ENCODE assay signal across 8 cellular contexts in the genomic region with DNA sequence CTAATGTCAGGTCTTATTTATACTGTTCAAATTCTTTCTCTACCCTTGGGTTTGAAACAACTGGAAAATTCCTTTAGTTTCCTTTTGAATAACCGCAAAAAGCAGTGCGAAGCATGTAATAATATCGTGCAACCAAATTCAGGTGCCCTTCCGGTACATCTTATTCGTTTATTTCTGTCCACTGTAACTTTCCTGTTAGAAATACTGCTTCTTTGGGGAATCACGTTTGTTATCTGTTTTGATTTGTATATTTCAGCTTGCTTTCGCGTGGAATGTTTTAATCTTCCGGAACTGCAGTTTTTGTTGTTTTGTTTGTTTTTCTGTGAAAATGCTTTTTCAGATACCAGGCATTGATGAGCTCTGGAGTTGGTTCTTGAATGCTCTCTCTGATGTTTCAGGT. TPM values are rescaled to one million over a fixed set of nuclear protein-coding genes. Genes with fewer than 3 reads are reported as not detected.
DNase-seq lines count a peak whose midpoint lies in the region; ATAC-seq and TF ChIP-seq lines count a peak whose summit lies in the region.

No MANE protein-coding gene starts in this region.

- WGBS in transverse colon (ENCODE audit: low coverage in 1 of 2), 2 donors = 5 to 32% methylated on average over 8 to 9 of the region's 9 CpGs

- peak overlapping the region; percentile 87 to 97 (median 96) for H3K27ac ChIP-seq in transverse colon

- H3K27me3 Mint-ChIP-seq in activated T-cell treated with anti-CD3 and anti-CD28 coated beads, Interleukin-2, amount 50 U/mL, for 4 hours (ENCODE audit: low read depth) = no peaks in the 10 kb centered on the region
- H3K27me3 Mint-ChIP-seq in activated naive CD8-positive, alpha-beta T cell = no peaks in the 10 kb centered on the region

- H3K36me3 ChIP-seq in transverse colon = no peaks in the 10 kb centered on the region

- no peak for TF ChIP-seq EP300 in transverse colon (IDR thresholded peaks at IDR 0.05; ENCODE audit: low read depth)

- no peaks in the 10 kb centered on the region for H3K9me3 ChIP-seq in transverse colon

- ATAC-seq in activated T-cell treated with anti-CD3 and anti-CD28 coated beads, Interleukin-2, amount 50 U/mL, for 4 hours = no peak
- no peak for ATAC-seq in GM21723 (IDR thresholded peaks at IDR 0.05; ENCODE audit: unreplicated experiment)

- H3K36me3 Mint-ChIP-seq in activated T-cell treated with anti-CD3 and anti-CD28 coated beads, Interleukin-2, amount 50 U/mL, for 4 hours (ENCODE audit: insufficient read depth) = no peaks in the 10 kb centered on the region
- H3K36me3 Mint-ChIP-seq in activated naive CD8-positive, alpha-beta T cell = peaks cover 2% of the 10 kb centered on the region

- no peak for TF ChIP-seq POLR2A in transverse colon (IDR thresholded peaks at IDR 0.05)

- no peak for DNase-seq in activated T-cell treated with anti-CD3 and anti-CD28 coated beads, Interleukin-2, amount 50 U/mL, for 4 hours
- DNase-seq in activated T-cell treated with anti-CD3 and anti-CD28 coated beads for 4 hours = no peak
- DNase-seq in left kidney (ENCODE audit: low read depth, low spot score) = peak; percentile 5
- DNase-seq in transverse colon = no peak
- no peak for DNase-seq in activated effector memory CD4-positive, alpha-beta T cell treated with Interleukin-2 at 50 U/mL for 16 hours
- no peak for DNase-seq in stimulated activated CD4-positive, alpha-beta T cell treated with anti-CD3 and anti-CD28 coated beads, Interleukin-1b, Interleukin-23, amount 100 ng/mL, for 48 hours

- H3K27ac Mint-ChIP-seq in activated naive CD8-positive, alpha-beta T cell = peak overlapping the region; percentile 96

- H3K4me3 Mint-ChIP-seq in activated T-cell treated with anti-CD3 and anti-CD28 coated beads, Interleukin-2, amount 50 U/mL, for 4 hours = peak overlapping the region; percentile 96
- H3K4me3 Mint-ChIP-seq in activated naive CD8-positive, alpha-beta T cell = peak overlapping the region; percentile 97

- H3K27me3 ChIP-seq in transverse colon = no peaks in the 10 kb centered on the region

- no peak for TF ChIP-seq CTCF in transverse colon (IDR thresholded peaks at IDR 0.05)

- H3K4me3 ChIP-seq in transverse colon = peak overlapping the region; percentile 54 to 94 (median 76)

- peaks cover 0 to 8% (median 2%) of the 10 kb centered on the region in 4 donors for H3K4me1 ChIP-seq in transverse colon

- H3K4me1 Mint-ChIP-seq in activated T-cell treated with anti-CD3 and anti-CD28 coated beads, Interleukin-2, amount 50 U/mL, for 4 hours (ENCODE audit: low read depth) = peaks cover 13% of the 10 kb centered on the region
- peaks cover 24% of the 10 kb centered on the region for H3K4me1 Mint-ChIP-seq in activated naive CD8-positive, alpha-beta T cell (ENCODE audit: low read depth)

- in situ Hi-C loops in transverse colon (cut with MboI; ENCODE audit: low pct_ligation_motif_present in 1 of 4, low pct_unique_long_range_greater_than_20kb in 1 of 4, low sequenced_read_pairs in 3 of 4) = no loop called here

- intact Hi-C loops in transverse colon (cut with DNase I; ENCODE audit: low total_unique reads) = no loop called here

- H3K9me3 Mint-ChIP-seq in activated T-cell treated with anti-CD3 and anti-CD28 coated beads, Interleukin-2, amount 50 U/mL, for 4 hours = no peaks in the 10 kb centered on the region
- no peaks in the 10 kb centered on the region for H3K9me3 Mint-ChIP-seq in activated naive CD8-positive, alpha-beta T cell (ENCODE audit: low read depth)

RNA-seq across cellular contexts. Expression of a gene that starts 1.2 kb away (rescaled TPM):
- 10 to 100 TPM; 68.6 to 77.0 (median 70.4) TPM for total RNA-seq in activated T-cell treated with anti-CD3 and anti-CD28 coated beads, Interleukin-2, amount 50 U/mL, for 4 hours
- 10 to 100 TPM in 3 of 4 donors, 1 to 10 TPM in 1; 6.7 to 15.9 (median 12.0) TPM for total RNA-seq in transverse colon

Comparison
In these comparisons a context has a peak if more than half of its experiments do, and no peak if none do; other contexts are left out.
1. RNA of a gene that starts 1.2 kb away (total RNA-seq): 68.6 to 77.0 TPM in activated T-cell treated with anti-CD3 and anti-CD28 coated beads, Interleukin-2, amount 50 U/mL, for 4 hours; 6.7 to 15.9 TPM in transverse colon; every median in the first group is over 4 times any median in the second.